In genomic region chr11:61639816-61640443, GRCh38 we compare ENCODE assay signal across 33 cellular contexts. TPM values are rescaled to one million over a fixed set of nuclear protein-coding genes. Genes with fewer than 3 reads are reported as not detected.
DNase-seq lines count a peak whose midpoint lies in the region; ATAC-seq, FAIRE-seq and TF ChIP-seq lines count a peak whose summit lies in the region.
"Had no signal": no experiment of that assay in that cellular context is flagged by ENCODE, and none has a peak within 500 bp of the region (broad histone marks: within the 10 kb centered on the region; RNA-seq: fewer than 3 reads in every experiment).

No MANE protein-coding gene starts in this region.

- peak; percentile 31 for DNase-seq in EH (ENCODE audit: low read depth)
- peak; percentile 52 for DNase-seq in M059J (ENCODE audit: low read depth)
- DNase-seq in bronchial epithelial cell (ENCODE audit: low read depth): peak; percentile 76
- peak in 1 of 2 donors; percentile 61 for DNase-seq in foreskin keratinocyte
- DNase-seq in D341Med (ENCODE audit: low spot score): no peak
- no peak for DNase-seq in stimulated activated effector memory CD8-positive, alpha-beta T cell treated with anti-CD3 and anti-CD28 coated beads, Interleukin-12 subunit alpha, Interleukin-12 subunit beta, amount 100 ng/mL, for 72 hours (ENCODE audit: low spot score in 2 of 2)
- no peak for DNase-seq in stimulated activated naive CD4-positive, alpha-beta T cell treated with Interleukin-2 at 50 U/mL for 16 hours (lab: John Stamatoyannopoulos, UW)
- DNase-seq in D721Med (ENCODE audit: insufficient read length, low spot score): no peak
- DNase-seq: activated B cell treated with CpG ODN at 0.5 μM for 24 hours; activated CD4-positive, alpha-beta T cell treated with anti-CD3 and anti-CD28 coated beads, Interleukin-2, amount 50 U/mL, for 4 hours; activated CD8-positive, alpha-beta memory T cell treated with anti-CD3 and anti-CD28 coated beads, Interleukin-2, amount 50 U/mL, for 4 hours; activated naive CD4-positive, alpha-beta T cell treated with anti-CD3 and anti-CD28 coated beads for 36 hours; DMS53; GF-D8; kidney; lower lobe of right lung; NCI-H1092; NCI-H1694 treated with DMSO at 0.1 percent for 48 hours; NCI-H524 treated with DMSO at 0.1 percent for 48 hours; nephron progenitor cell; pancreas; PC-9; retina; SHP77 treated with DMSO at 0.1 percent for 48 hours; stomach; SW 1271; T-helper 9 cell; thyroid gland had no signal

- no peaks in the 10 kb centered on the region for H3K4me1 Mint-ChIP-seq in stimulated activated effector memory CD8-positive, alpha-beta T cell treated with anti-CD3 and anti-CD28 coated beads, Interleukin-12 subunit alpha, Interleukin-12 subunit beta, amount 100 ng/mL, for 72 hours
- H3K4me1 Mint-ChIP-seq: activated B cell treated with CpG ODN at 0.5 μM for 24 hours had no signal

- H3K36me3 ChIP-seq in bronchial epithelial cell (ENCODE audit: control insufficient read depth, insufficient read depth, low read length): no peaks in the 10 kb centered on the region
- H3K36me3 ChIP-seq: breast epithelium, lower lobe of right lung, pancreas, stomach, thyroid gland, vagina had no signal

- H3K4me3 ChIP-seq in bronchial epithelial cell (ENCODE audit: low read depth, low read length): no peak overlapping the region
- H3K4me3 ChIP-seq: A549, breast epithelium, lower lobe of right lung, pancreas, PC-9, skin epidermis, stomach, thyroid gland, vagina had no signal

- TF ChIP-seq CTCF in bronchial epithelial cell (IDR thresholded peaks at IDR 0.05; ENCODE audit: insufficient read depth, low read length, severe bottlenecking): no peak
- TF ChIP-seq CTCF in foreskin keratinocyte (conservative IDR thresholded peaks at IDR 0.05): no peak
- no peak for TF ChIP-seq CTCF in D721Med (IDR thresholded peaks at IDR 0.05; ENCODE audit: insufficient read depth, missing control alignments)

- FAIRE-seq in bronchial epithelial cell (lab: Jason Lieb, UNC): peak; percentile 32
- FAIRE-seq in D721Med (lab: Jason Lieb, UNC): no peak
- FAIRE-seq: A549, kidney, pancreas had no signal

- peak; percentile 47 for ATAC-seq in foreskin keratinocyte
- no peak for ATAC-seq in stimulated activated effector memory CD8-positive, alpha-beta T cell treated with anti-CD3 and anti-CD28 coated beads, Interleukin-12 subunit alpha, Interleukin-12 subunit beta, amount 100 ng/mL, for 72 hours
- ATAC-seq: A549, lower lobe of right lung, pancreas had no signal

- no peaks in the 10 kb centered on the region for H3K36me3 Mint-ChIP-seq in stimulated activated effector memory CD8-positive, alpha-beta T cell treated with anti-CD3 and anti-CD28 coated beads, Interleukin-12 subunit alpha, Interleukin-12 subunit beta, amount 100 ng/mL, for 72 hours

- no peaks in the 10 kb centered on the region for H3K4me1 ChIP-seq in foreskin keratinocyte
- H3K4me1 ChIP-seq: A549, breast epithelium, pancreas, thyroid gland, vagina had no signal

- H3K4me3 Mint-ChIP-seq in stimulated activated effector memory CD8-positive, alpha-beta T cell treated with anti-CD3 and anti-CD28 coated beads, Interleukin-12 subunit alpha, Interleukin-12 subunit beta, amount 100 ng/mL, for 72 hours: no peak overlapping the region
- H3K4me3 Mint-ChIP-seq: activated B cell treated with CpG ODN at 0.5 μM for 24 hours; activated naive CD4-positive, alpha-beta T cell treated with anti-CD3 and anti-CD28 coated beads for 36 hours; activated T-helper 1 cell treated with anti-CD3 and anti-CD28 coated beads, Interleukin-12 subunit alpha, Interleukin-12 subunit beta, Interleukin-2, Interleukin-4 antibody, amounts not matched to agents 30 ng/mL and 10 ng/mL and 1 ng/mL, durations not matched to agents 14 hours and 24 hours and 36 hours; nephron progenitor cell had no signal

- no peaks in the 10 kb centered on the region for H3K9me3 Mint-ChIP-seq in stimulated activated effector memory CD8-positive, alpha-beta T cell treated with anti-CD3 and anti-CD28 coated beads, Interleukin-12 subunit alpha, Interleukin-12 subunit beta, amount 100 ng/mL, for 72 hours
- H3K9me3 Mint-ChIP-seq: activated B cell treated with CpG ODN at 0.5 μM for 24 hours; activated naive CD4-positive, alpha-beta T cell treated with anti-CD3 and anti-CD28 coated beads for 36 hours; activated T-helper 1 cell treated with anti-CD3 and anti-CD28 coated beads, Interleukin-12 subunit alpha, Interleukin-12 subunit beta, Interleukin-2, Interleukin-4 antibody, amounts not matched to agents 30 ng/mL and 10 ng/mL and 1 ng/mL, durations not matched to agents 14 hours and 24 hours and 36 hours; nephron progenitor cell had no signal

- H3K27ac ChIP-seq in foreskin keratinocyte: no peak overlapping the region
- H3K27ac ChIP-seq: A549, breast epithelium, lower lobe of right lung, pancreas, PC-9, skin epidermis, stomach, thyroid gland, vagina had no signal

- no peak overlapping the region for H3K27ac Mint-ChIP-seq in stimulated activated effector memory CD8-positive, alpha-beta T cell treated with anti-CD3 and anti-CD28 coated beads, Interleukin-12 subunit alpha, Interleukin-12 subunit beta, amount 100 ng/mL, for 72 hours
- H3K27ac Mint-ChIP-seq: activated B cell treated with CpG ODN at 0.5 μM for 24 hours; activated naive CD4-positive, alpha-beta T cell treated with anti-CD3 and anti-CD28 coated beads for 36 hours; activated T-helper 1 cell treated with anti-CD3 and anti-CD28 coated beads, Interleukin-12 subunit alpha, Interleukin-12 subunit beta, Interleukin-2, Interleukin-4 antibody, amounts not matched to agents 30 ng/mL and 10 ng/mL and 1 ng/mL, durations not matched to agents 14 hours and 24 hours and 36 hours; nephron progenitor cell had no signal

- H3K27me3 ChIP-seq in bronchial epithelial cell (ENCODE audit: control insufficient read depth, insufficient read depth, low read length) (no peaks in the 10 kb centered on the region), foreskin keratinocyte (peaks cover 9% of the 10 kb centered on the region)
- H3K27me3 ChIP-seq: breast epithelium, pancreas, thyroid gland, vagina had no signal

RNA-seq across cellular contexts. Expression of gene DAGLA, which starts 40.3 kb away (rescaled TPM):
- total RNA-seq in M059J (2014; rRNA removed; shearing (Covaris generic)): 1.4 and 3.3 TPM in 2 replicates
- under 0.01 and 0.13 TPM in 2 replicates for total RNA-seq in bronchial epithelial cell
- total RNA-seq in foreskin keratinocyte: 0.18 and 0.24 TPM in 2 replicates
- polyA plus RNA-seq in foreskin keratinocyte: 0.10 and 0.11 TPM in 2 replicates
- total RNA-seq: activated B cell treated with CpG ODN at 0.5 μM for 24 hours had no signal

RNA-seq across cellular contexts. Expression of gene SYT7, which starts 59.1 kb away (rescaled TPM):
- total RNA-seq in M059J (2014; rRNA removed; shearing (Covaris generic)): 0.10 and 0.22 TPM in 2 replicates
- total RNA-seq in bronchial epithelial cell (21.1 and 34.4 TPM in 2 replicates), foreskin keratinocyte (2.2 and 4.5 TPM in 2 replicates)
- polyA plus RNA-seq in foreskin keratinocyte: 1.5 and 2.5 TPM in 2 replicates
- total RNA-seq: activated B cell treated with CpG ODN at 0.5 μM for 24 hours; activated naive CD4-positive, alpha-beta T cell treated with anti-CD3 and anti-CD28 coated beads for 36 hours had no signal

Comparison
In these comparisons a context has a peak if more than half of its experiments do, and no peak if none do; other contexts are left out.
1. DNase-seq: peak in EH (single experiment), M059J (single experiment) and bronchial epithelial cell (single experiment); none in D341Med (single experiment), stimulated activated effector memory CD8-positive, alpha-beta T cell treated with anti-CD3 and anti-CD28 coated beads, Interleukin-12 subunit alpha, Interleukin-12 subunit beta, amount 100 ng/mL, for 72 hours (0 of 2), stimulated activated naive CD4-positive, alpha-beta T cell treated with Interleukin-2 at 50 U/mL for 16 hours (single experiment) and D721Med (single experiment).